In genomic region chr16:73063284-73063733, GRCh38 we compare ENCODE assay signal across 15 cellular contexts. TPM values are rescaled to one million over a fixed set of nuclear protein-coding genes. Genes with fewer than 3 reads are reported as not detected.
DNase-seq lines count a peak whose midpoint lies in the region; ATAC-seq, FAIRE-seq and TF ChIP-seq lines count a peak whose summit lies in the region.
"Had no signal": no experiment of that assay in that cellular context is flagged by ENCODE, and none has a peak within 500 bp of the region (broad histone marks: within the 10 kb centered on the region; RNA-seq: fewer than 3 reads in every experiment).

No MANE protein-coding gene starts in this region.

- WGBS in hepatocyte (ENCODE audit: low lambda C conversion rate, missing lambda C conversion rate) = 21% methylated on average over 17 of the region's 17 CpGs
- 44 to 69% (median 56%) methylated on average over 17 of the region's 17 CpGs for WGBS in psoas muscle, 3 donors
- WGBS in pancreas, 2 donors = 71 to 78% methylated on average over 17 of the region's 17 CpGs

- no peaks in the 10 kb centered on the region for H3K9me2 ChIP-seq in hepatocyte (replicated peaks; ENCODE audit: insufficient read depth)

- H2AFZ ChIP-seq in hepatocyte = no peak overlapping the region
- H2AFZ ChIP-seq: PC-9 had no signal

- no peaks in the 10 kb centered on the region for H3K36me3 Mint-ChIP-seq in WTC11

- H3K79me2 ChIP-seq in hepatocyte = peaks cover 23% of the 10 kb centered on the region

- ATAC-seq in WTC11 (peak; percentile 1; the same call in 1 of the 2 replicates), psoas muscle (peak in 1 of 4 donors; percentile 3), pancreas (no peak), HG02759 (IDR thresholded peaks at IDR 0.05; ENCODE audit: unreplicated experiment) (no peak)

- H3K27me3 ChIP-seq in hepatocyte = peaks cover 82% of the 10 kb centered on the region
- peaks cover 0 to 2% (median 0%) of the 10 kb centered on the region in 3 donors for H3K27me3 ChIP-seq in psoas muscle (ENCODE audit: insufficient read depth in 3 of 3, low read length in 2 of 3)
- H3K27me3 ChIP-seq in pancreas = peaks cover 0 to 8% (median 0%) of the 10 kb centered on the region in 4 donors
- no peaks in the 10 kb centered on the region for H3K27me3 ChIP-seq in WERI-Rb-1 (ENCODE audit: insufficient read depth, low read depth, severe bottlenecking)

- H3K27me3 Mint-ChIP-seq in WTC11 (ENCODE audit: low read depth) = peaks cover 95% of the 10 kb centered on the region

- H3K4me1 ChIP-seq in hepatocyte (ENCODE audit: insufficient read depth) (peaks cover 58% of the 10 kb centered on the region), psoas muscle (peaks cover 45% of the 10 kb centered on the region), pancreas (peaks cover 0 to 34% (median 0%) of the 10 kb centered on the region in 3 donors)

- H3K9me3 Mint-ChIP-seq in WTC11 = no peaks in the 10 kb centered on the region
- H3K9me3 Mint-ChIP-seq: activated CD4-positive, alpha-beta T cell treated with anti-CD3 and anti-CD28 coated beads, Interleukin-2, amount 10 ng/mL, durations not matched to agents 7 days and 5 days had no signal

- DNase-seq in AG10803 (ENCODE audit: low read depth) (no peak), WTC11 (ENCODE audit: low spot score) (no peak), hepatocyte (ENCODE audit: low spot score) (no peak), psoas muscle (no peak), caudate nucleus (lab: John Stamatoyannopoulos, UW) (no peak), pancreas (no peak), WERI-Rb-1 (no peak)
- DNase-seq: activated CD4-positive, alpha-beta T cell treated with anti-CD3 and anti-CD28 coated beads, Interleukin-2, amount 10 ng/mL, durations not matched to agents 7 days and 5 days; NCI-H345; PC-9; stimulated activated CD4-positive, alpha-beta T cell treated with anti-CD3 and anti-CD28 coated beads, Interleukin-12 subunit alpha, Interleukin-12 subunit beta, amount 100 ng/mL, for 4 hours had no signal

- TF ChIP-seq CTCF in AG10803 (conservative IDR thresholded peaks at IDR 0.05; ENCODE audit: low read length) (no peak), WTC11 (IDR thresholded peaks at IDR 0.05) (no peak), hepatocyte (IDR thresholded peaks at IDR 0.05; ENCODE audit: poor library complexity) (no peak), psoas muscle (IDR thresholded peaks at IDR 0.05) (no peak), pancreas (IDR thresholded peaks at IDR 0.05) (no peak), WERI-Rb-1 (IDR thresholded peaks at IDR 0.05; ENCODE audit: low read depth, low read length) (no peak)

- H3K4me3 ChIP-seq in AG10803 (ENCODE audit: low read length) = peak overlapping the region; percentile 31; the same call in 1 of the 2 replicates
- no peak overlapping the region for H3K4me3 ChIP-seq in hepatocyte
- peak overlapping the region; percentile 57 for H3K4me3 ChIP-seq in psoas muscle
- H3K4me3 ChIP-seq in pancreas = no peak overlapping the region
- H3K4me3 ChIP-seq in WERI-Rb-1 (ENCODE audit: low read depth, low read length) = no peak overlapping the region
- H3K4me3 ChIP-seq: PC-9 had no signal

- no peak overlapping the region for H3K27ac ChIP-seq in hepatocyte
- peak overlapping the region; percentile 66 for H3K27ac ChIP-seq in psoas muscle
- no peak overlapping the region for H3K27ac ChIP-seq in caudate nucleus (ENCODE audit: low read depth, low read length)
- H3K27ac ChIP-seq in pancreas = no peak overlapping the region
- no peak overlapping the region for H3K27ac ChIP-seq in WERI-Rb-1
- H3K27ac ChIP-seq: epithelial cell of prostate, HL-60, PC-9 had no signal

- no peak overlapping the region for H3K27ac Mint-ChIP-seq in WTC11
- H3K27ac Mint-ChIP-seq: activated CD4-positive, alpha-beta T cell treated with anti-CD3 and anti-CD28 coated beads, Interleukin-2, amount 10 ng/mL, durations not matched to agents 7 days and 5 days had no signal

- peak overlapping the region; percentile 70 for H3K4me3 Mint-ChIP-seq in WTC11
- H3K4me3 Mint-ChIP-seq: activated CD4-positive, alpha-beta T cell treated with anti-CD3 and anti-CD28 coated beads, Interleukin-2, amount 10 ng/mL, durations not matched to agents 7 days and 5 days had no signal

- H3K36me3 ChIP-seq in hepatocyte (replicated peaks; ENCODE audit: insufficient read depth, low read depth) (no peaks in the 10 kb centered on the region), psoas muscle (ENCODE audit: insufficient read depth in 1 of 2, low read depth in 1 of 2) (no peaks in the 10 kb centered on the region), pancreas (no peaks in the 10 kb centered on the region), WERI-Rb-1 (no peaks in the 10 kb centered on the region)

- no peaks in the 10 kb centered on the region for H4K20me1 ChIP-seq in hepatocyte (ENCODE audit: insufficient read depth, poor library complexity, severe bottlenecking)

- POLR2A ChIA-PET in WTC11 (lab: Charles Lee) = interaction anchor here (0.6 to 0.9 kb wide), 3 partner anchors 16 to 505 kb away, joined by 3 to 4 read pairs (median 3); no protein-coding TSS in a partner anchor

- CTCF ChIA-PET in WTC11 (lab: Charles Lee) = interaction anchor here (0.6 to 3.7 kb wide), 10 partner anchors 8 to 231 kb away, joined by 3 to 15 read pairs (median 4); no protein-coding TSS in a partner anchor

- H3K9me3 ChIP-seq in hepatocyte (ENCODE audit: low read depth) (no peaks in the 10 kb centered on the region), psoas muscle (no peaks in the 10 kb centered on the region), pancreas (no peaks in the 10 kb centered on the region), WERI-Rb-1 (ENCODE audit: severe bottlenecking) (no peaks in the 10 kb centered on the region)

- H3K4me1 Mint-ChIP-seq in WTC11 = peaks cover 77% of the 10 kb centered on the region

- intact Hi-C loops in psoas muscle (cut with DNase I) (no loop called here), pancreas (cut with DNase I) (loop anchor here in 1 of 3 donors (10.0 kb wide), 2 partner anchors 101 to 131 kb away; no protein-coding TSS in a partner anchor)

- H3K4me2 ChIP-seq in hepatocyte = peak overlapping the region; percentile 85

- no peak for FAIRE-seq in pancreas (lab: Jason Lieb, UNC)
- FAIRE-seq: GM19239 had no signal

TF ChIP-seq in WTC11, 78 proteins besides CTCF, POLR2A, EP300 and RAD21:
- TF ChIP-seq MAX (CRISPR knock-in tag; IDR thresholded peaks at IDR 0.05) (no peak; the same call in 1 of the 2 replicates), TP53 (CRISPR knock-in tag; IDR thresholded peaks at IDR 0.05) (no peak), USF2 (CRISPR knock-in tag; IDR thresholded peaks at IDR 0.05) (peak; percentile 31; the same call in 1 of the 2 replicates), FOXP1 (CRISPR knock-in tag; IDR thresholded peaks at IDR 0.05; ENCODE audit: borderline replicate concordance) (peak; percentile 41; the same call in 1 of the 2 replicates), EMX1 (CRISPR knock-in tag; IDR thresholded peaks at IDR 0.05) (no peak)

RNA-seq across cellular contexts. Expression of gene ZFHX3, which starts 15.4 kb away (rescaled TPM):
- 2.7 to 5.7 TPM (median 3.1 TPM) in 3 replicates for total RNA-seq in WTC11 (2021)
- 11.5 and 11.6 TPM in 2 replicates for total RNA-seq in hepatocyte
- polyA plus RNA-seq in hepatocyte = 6.4 and 10.9 TPM in 2 replicates
- total RNA-seq in psoas muscle = 10 to 100 TPM; 10.6 to 36.9 (median 26.2) TPM
- 10 to 100 TPM in 1 of 3 donors, 1 to 10 TPM in 2; 3.3 to 11.5 (median 5.2) TPM for polyA plus RNA-seq in psoas muscle
- total RNA-seq in pancreas = 10 to 100 TPM in 4 of 6 donors, 1 to 10 TPM in 2; 8.7 to 17.6 (median 10.4) TPM
- polyA plus RNA-seq in pancreas = 1 to 10 TPM; 2.5 to 4.5 TPM

Comparison
In these comparisons a context has a peak if more than half of its experiments do, and no peak if none do; other contexts are left out.
1. H3K4me3 ChIP-seq: peak in AG10803 (single experiment) and psoas muscle (single experiment); none in hepatocyte (single experiment), pancreas (0 of 4) and WERI-Rb-1 (single experiment).